Comparison of ENCODE assay signal across 14 cellular contexts in the genomic region with DNA sequence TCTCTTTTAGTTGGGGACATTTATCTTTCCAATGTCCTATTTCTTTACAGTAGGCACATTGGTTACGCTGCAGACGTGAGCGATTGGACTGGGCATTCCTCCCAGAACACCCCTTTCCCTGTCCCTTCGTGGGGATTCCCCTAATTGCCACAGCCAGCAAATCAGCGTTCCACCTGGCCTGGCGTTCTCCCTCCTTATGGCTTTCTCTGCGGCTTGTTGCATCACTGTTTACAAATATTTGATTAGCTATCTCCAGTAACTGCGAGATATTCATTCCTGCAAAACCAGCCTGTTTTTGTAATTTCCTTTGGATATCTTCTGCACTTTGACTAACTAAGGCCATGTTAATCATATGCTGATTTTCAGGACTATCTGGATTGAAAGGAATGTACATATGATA.
DNase-seq lines count a peak whose midpoint lies in the region; ATAC-seq lines count a peak whose summit lies in the region.
"Had no signal": no experiment of that assay in that cellular context is flagged by ENCODE, and none has a peak within 500 bp of the region (broad histone marks: within the 10 kb centered on the region; RNA-seq: fewer than 3 reads in every experiment).

No MANE protein-coding gene starts in this region.

- peak overlapping the region; percentile 70 for H4K91ac ChIP-seq in trophoblast cell (ENCODE audit: low read depth, low read length)

- no peaks in the 10 kb centered on the region for H3K9me3 Mint-ChIP-seq in CD4-positive, alpha-beta memory T cell

- H4K12ac ChIP-seq in trophoblast cell (ENCODE audit: low read depth, low read length): no peak overlapping the region

- peak overlapping the region; percentile 39 for H3K4me2 ChIP-seq in trophoblast cell (ENCODE audit: low read length)
- H3K4me2 ChIP-seq: BLaER1 had no signal

- no peaks in the 10 kb centered on the region for H3K27me3 Mint-ChIP-seq in CD4-positive, alpha-beta memory T cell

- H3K4me1 ChIP-seq in trophoblast cell (ENCODE audit: control insufficient read depth in 1 of 2, insufficient read depth in 2 of 2, low read length in 2 of 2): peaks cover 7 to 10% of the 10 kb centered on the region in 2 experiments
- no peaks in the 10 kb centered on the region for H3K4me1 ChIP-seq in CD4-positive, alpha-beta memory T cell (ENCODE audit: insufficient read depth, low read length)
- H3K4me1 ChIP-seq: BLaER1 had no signal

- no peak overlapping the region for H3K9ac ChIP-seq in trophoblast cell (ENCODE audit: low read length)
- H3K9ac ChIP-seq: BLaER1 had no signal

- H3K9me3 ChIP-seq in trophoblast cell (ENCODE audit: insufficient read depth, low read depth, low read length): no peaks in the 10 kb centered on the region
- no peaks in the 10 kb centered on the region for H3K9me3 ChIP-seq in CD4-positive, alpha-beta memory T cell (ENCODE audit: control insufficient read depth in 1 of 2, low read length in 2 of 2)
- H3K9me3 ChIP-seq: BLaER1 had no signal

- peak overlapping the region; percentile 11 for H3K14ac ChIP-seq in trophoblast cell (ENCODE audit: low read length)

- intact Hi-C loops in CD4-positive, alpha-beta memory T cell (cut with micrococcal nuclease): no loop called here

- H2AFZ ChIP-seq in trophoblast cell (ENCODE audit: insufficient read depth, low read length, poor library complexity): no peak overlapping the region

- no peak overlapping the region for H3K4me3 ChIP-seq in trophoblast cell (ENCODE audit: low read depth, low read length)
- no peak overlapping the region for H3K4me3 ChIP-seq in CD4-positive, alpha-beta memory T cell (ENCODE audit: low read length in 2 of 2)
- H3K4me3 ChIP-seq: BLaER1, K562 had no signal

- no peak overlapping the region for H2BK5ac ChIP-seq in trophoblast cell (ENCODE audit: low read depth, low read length, poor library complexity)

- H3K79me1 ChIP-seq in trophoblast cell (ENCODE audit: low read length): peaks cover 18% of the 10 kb centered on the region

- peak overlapping the region; percentile 82 for H3K27ac ChIP-seq in trophoblast cell (ENCODE audit: low read depth, low read length)
- no peak overlapping the region for H3K27ac ChIP-seq in CD4-positive, alpha-beta memory T cell (ENCODE audit: low read depth, low read length)
- H3K27ac ChIP-seq: BLaER1, HL-60 had no signal

- no CpG with 5 or more reads among the region's 8 CpGs for WGBS in trophoblast cell (ENCODE audit: extremely low coverage, insufficient coverage, insufficient read length)

- no peak overlapping the region for H3K23ac ChIP-seq in trophoblast cell (ENCODE audit: low read length)

- CTCF ChIA-PET in CD4-positive, alpha-beta memory T cell (lab: Charles Lee; ENCODE audit: partially characterized antibody): no interaction called here

- H2BK120ac ChIP-seq in trophoblast cell (ENCODE audit: insufficient read depth, low read length, poor library complexity): no peak overlapping the region

- no peak overlapping the region for H3K27ac Mint-ChIP-seq in CD4-positive, alpha-beta memory T cell

- H3K36me3 ChIP-seq in trophoblast cell (ENCODE audit: control insufficient read depth in 1 of 2, insufficient read depth in 2 of 2, low read length in 2 of 2): peaks cover 6 to 9% of the 10 kb centered on the region in 2 experiments
- H3K36me3 ChIP-seq in CD4-positive, alpha-beta memory T cell (ENCODE audit: insufficient read depth, low read length): no peaks in the 10 kb centered on the region
- H3K36me3 ChIP-seq: BLaER1 had no signal

- no peak overlapping the region for H3K4ac ChIP-seq in trophoblast cell (ENCODE audit: low read depth, low read length)

- DNase-seq in COLO668 (lab: John Stamatoyannopoulos, UW; ENCODE audit: unreplicated experiment) (peak; percentile 4), DMS53 treated with DMSO at 0.1 percent for 48 hours (lab: John Stamatoyannopoulos, UW; ENCODE audit: unreplicated experiment) (peak; percentile 19), left lobe of liver (ENCODE audit: low spot score) (peak; percentile 49), trophoblast cell (peak; percentile 63 to 83), cerebellum (ENCODE audit: low spot score) (no peak)
- no peak for DNase-seq in CD4-positive, alpha-beta memory T cell
- DNase-seq: 8988T, AML-193, Karpas-422 had no signal

- no peak overlapping the region for H2BK12ac ChIP-seq in trophoblast cell (ENCODE audit: low read length)

- H3K18ac ChIP-seq in trophoblast cell (ENCODE audit: low read length): no peak overlapping the region

- ATAC-seq in left lobe of liver (peak; percentile 84), GM21360 (IDR thresholded peaks at IDR 0.05; ENCODE audit: unreplicated experiment) (no peak)
- ATAC-seq: HCT116, K562 had no signal

- peaks cover 7% of the 10 kb centered on the region for H3K79me2 ChIP-seq in trophoblast cell (ENCODE audit: control insufficient read depth, insufficient read depth, low read length, poor library complexity)

- H3K4me1 Mint-ChIP-seq in CD4-positive, alpha-beta memory T cell: no peaks in the 10 kb centered on the region

- no peak overlapping the region for H4K8ac ChIP-seq in trophoblast cell (ENCODE audit: low read depth, low read length)

- H3K4me3 Mint-ChIP-seq in CD4-positive, alpha-beta memory T cell: no peak overlapping the region

- POLR2A ChIA-PET in CD4-positive, alpha-beta memory T cell (lab: Charles Lee; ENCODE audit: partially characterized antibody): no interaction called here

- H2AK5ac ChIP-seq in trophoblast cell (ENCODE audit: low read length): no peak overlapping the region

- no peaks in the 10 kb centered on the region for H3K27me3 ChIP-seq in trophoblast cell (ENCODE audit: insufficient read depth, low read length)
- no peaks in the 10 kb centered on the region for H3K27me3 ChIP-seq in CD4-positive, alpha-beta memory T cell (ENCODE audit: insufficient read depth, low read length)

- H3K36me3 Mint-ChIP-seq in CD4-positive, alpha-beta memory T cell: no peaks in the 10 kb centered on the region

Comparison
In these comparisons a context has a peak if more than half of its experiments do, and no peak if none do; other contexts are left out.
1. DNase-seq: peak in COLO668 (single experiment), DMS53 treated with DMSO at 0.1 percent for 48 hours (single experiment), left lobe of liver (single experiment) and trophoblast cell (2 of 2); none in CD4-positive, alpha-beta memory T cell (0 of 5) and cerebellum (single experiment).